ENCODE assay signal across 1 cellular context in the genomic region with DNA sequence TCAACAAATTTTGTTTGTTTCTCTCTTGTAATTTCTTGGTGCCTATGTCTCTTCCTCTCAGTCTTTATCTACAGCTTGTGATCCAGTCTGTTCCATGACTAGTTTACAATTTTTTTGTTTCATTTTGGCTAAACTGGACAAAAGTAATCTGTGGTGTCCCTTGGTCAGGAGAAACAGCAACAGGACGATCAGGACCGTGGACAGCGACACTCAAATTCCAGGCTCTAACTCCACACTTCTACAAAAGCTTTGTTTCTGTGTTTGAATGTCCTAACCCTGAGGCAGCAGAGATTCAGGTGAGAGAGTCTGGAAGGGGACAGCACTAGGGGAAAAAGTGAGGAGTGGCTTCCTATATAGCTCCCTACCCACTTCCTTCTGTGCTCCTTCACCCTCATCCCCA.
A peak's percentile ranks its signal among the peaks of the same experiment; 100 is the strongest.
TF ChIP-seq lines count a peak whose summit lies in the region.

No MANE protein-coding gene starts in this region.

TF ChIP-seq in WTC11, 78 proteins besides CTCF, POLR2A, EP300 and RAD21 (continued from another document):
- TF ChIP-seq, protein P1, sequence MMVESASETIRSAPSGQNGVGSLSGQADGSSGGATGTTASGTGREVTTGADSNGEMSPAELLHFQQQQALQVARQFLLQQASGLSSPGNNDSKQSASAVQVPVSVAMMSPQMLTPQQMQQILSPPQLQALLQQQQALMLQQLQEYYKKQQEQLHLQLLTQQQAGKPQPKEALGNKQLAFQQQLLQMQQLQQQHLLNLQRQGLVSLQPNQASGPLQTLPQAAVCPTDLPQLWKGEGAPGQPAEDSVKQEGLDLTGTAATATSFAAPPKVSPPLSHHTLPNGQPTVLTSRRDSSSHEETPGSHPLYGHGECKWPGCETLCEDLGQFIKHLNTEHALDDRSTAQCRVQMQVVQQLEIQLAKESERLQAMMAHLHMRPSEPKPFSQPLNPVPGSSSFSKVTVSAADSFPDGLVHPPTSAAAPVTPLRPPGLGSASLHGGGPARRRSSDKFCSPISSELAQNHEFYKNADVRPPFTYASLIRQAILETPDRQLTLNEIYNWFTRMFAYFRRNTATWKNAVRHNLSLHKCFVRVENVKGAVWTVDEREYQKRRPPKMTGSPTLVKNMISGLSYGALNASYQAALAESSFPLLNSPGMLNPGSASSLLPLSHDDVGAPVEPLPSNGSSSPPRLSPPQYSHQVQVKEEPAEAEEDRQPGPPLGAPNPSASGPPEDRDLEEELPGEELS (CRISPR knock-in tag; IDR thresholded peaks at IDR 0.05), result 0 out of 2 replicates have a peak, but pooled peaks have one; percentile 55
- TF ChIP-seq ZNF423 (CRISPR knock-in tag; IDR thresholded peaks at IDR 0.05) (no peak), KAT7 (CRISPR knock-in tag; IDR thresholded peaks at IDR 0.05; ENCODE audit: borderline replicate concordance) (no peak), TEAD1 (CRISPR knock-in tag; IDR thresholded peaks at IDR 0.05) (peak; percentile 97), ETV6 (CRISPR knock-in tag; IDR thresholded peaks at IDR 0.05) (peak; percentile 78; the same call in 1 of the 2 replicates), ZNF671 (CRISPR knock-in tag; IDR thresholded peaks at IDR 0.05) (no peak), NFE2L1 (CRISPR knock-in tag; IDR thresholded peaks at IDR 0.05) (peak; percentile 67; the same call in 1 of the 2 replicates), FOXP1 (CRISPR knock-in tag; IDR thresholded peaks at IDR 0.05; ENCODE audit: borderline replicate concordance) (no peak), NFATC4 (CRISPR knock-in tag; IDR thresholded peaks at IDR 0.05) (no peak), CBFB (CRISPR knock-in tag; IDR thresholded peaks at IDR 0.05; ENCODE audit: low read depth) (no peak), CREM (CRISPR knock-in tag; IDR thresholded peaks at IDR 0.05) (peak; percentile 56; the same call in 1 of the 2 replicates)
- TF ChIP-seq, protein P2, sequence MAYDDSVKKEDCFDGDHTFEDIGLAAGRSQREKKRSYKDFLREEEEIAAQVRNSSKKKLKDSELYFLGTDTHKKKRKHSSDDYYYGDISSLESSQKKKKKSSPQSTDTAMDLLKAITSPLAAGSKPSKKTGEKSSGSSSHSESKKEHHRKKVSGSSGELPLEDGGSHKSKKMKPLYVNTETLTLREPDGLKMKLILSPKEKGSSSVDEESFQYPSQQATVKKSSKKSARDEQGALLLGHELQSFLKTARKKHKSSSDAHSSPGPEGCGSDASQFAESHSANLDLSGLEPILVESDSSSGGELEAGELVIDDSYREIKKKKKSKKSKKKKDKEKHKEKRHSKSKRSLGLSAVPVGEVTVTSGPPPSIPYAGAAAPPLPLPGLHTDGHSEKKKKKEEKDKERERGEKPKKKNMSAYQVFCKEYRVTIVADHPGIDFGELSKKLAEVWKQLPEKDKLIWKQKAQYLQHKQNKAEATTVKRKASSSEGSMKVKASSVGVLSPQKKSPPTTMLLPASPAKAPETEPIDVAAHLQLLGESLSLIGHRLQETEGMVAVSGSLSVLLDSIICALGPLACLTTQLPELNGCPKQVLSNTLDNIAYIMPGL (CRISPR knock-in tag; IDR thresholded peaks at IDR 0.05), result no peak
